1 cellular context compared by ENCODE assay signal in genomic region chr20:5776074-5776473, GRCh38.
TF ChIP-seq lines count a peak whose summit lies in the region.

No MANE protein-coding gene starts in this region.

TF ChIP-seq in K562, 482 proteins besides CTCF, POLR2A, EP300 and RAD21 (continued from another document):
- TF ChIP-seq CEBPZ (IDR thresholded peaks at IDR 0.05; ENCODE audit: borderline replicate concordance, low read depth, low read length) (no peak), ZNF592 (IDR thresholded peaks at IDR 0.05) (peak; percentile 37; the same call in 1 of the 2 replicates), NCOR1 (IDR thresholded peaks at IDR 0.05) (peak; percentile 80), MEIS2 (IDR thresholded peaks at IDR 0.05; ENCODE audit: partially characterized antibody) (peak; percentile 46), TCF3 (CRISPR knock-in tag; IDR thresholded peaks at IDR 0.05) (peak; percentile 71), TBP (optimal IDR thresholded peaks at IDR 0.05; ENCODE audit: low read depth, low read length) (no peak), NFIC (IDR thresholded peaks at IDR 0.05) (peak; percentile 22; the same call in 1 of the 2 replicates), TAL1 (IDR thresholded peaks at IDR 0.05) (peak; percentile 34; the same call in 1 of the 2 replicates), NR2C1 (IDR thresholded peaks at IDR 0.05) (no peak), NR2C1 (tag; IDR thresholded peaks at IDR 0.05) (0 out of 2 replicates have a peak, but pooled peaks have one; percentile 12), CBFA2T2 (conservative IDR thresholded peaks at IDR 0.05) (peak; percentile 68), SMARCA4 (IDR thresholded peaks at IDR 0.05) (no peak), KDM1A (IDR thresholded peaks at IDR 0.05) (peak; percentile 69 to 73), ZNF764 (CRISPR knock-in tag; IDR thresholded peaks at IDR 0.05; ENCODE audit: low read depth) (no peak)
